In the genomic region with DNA sequence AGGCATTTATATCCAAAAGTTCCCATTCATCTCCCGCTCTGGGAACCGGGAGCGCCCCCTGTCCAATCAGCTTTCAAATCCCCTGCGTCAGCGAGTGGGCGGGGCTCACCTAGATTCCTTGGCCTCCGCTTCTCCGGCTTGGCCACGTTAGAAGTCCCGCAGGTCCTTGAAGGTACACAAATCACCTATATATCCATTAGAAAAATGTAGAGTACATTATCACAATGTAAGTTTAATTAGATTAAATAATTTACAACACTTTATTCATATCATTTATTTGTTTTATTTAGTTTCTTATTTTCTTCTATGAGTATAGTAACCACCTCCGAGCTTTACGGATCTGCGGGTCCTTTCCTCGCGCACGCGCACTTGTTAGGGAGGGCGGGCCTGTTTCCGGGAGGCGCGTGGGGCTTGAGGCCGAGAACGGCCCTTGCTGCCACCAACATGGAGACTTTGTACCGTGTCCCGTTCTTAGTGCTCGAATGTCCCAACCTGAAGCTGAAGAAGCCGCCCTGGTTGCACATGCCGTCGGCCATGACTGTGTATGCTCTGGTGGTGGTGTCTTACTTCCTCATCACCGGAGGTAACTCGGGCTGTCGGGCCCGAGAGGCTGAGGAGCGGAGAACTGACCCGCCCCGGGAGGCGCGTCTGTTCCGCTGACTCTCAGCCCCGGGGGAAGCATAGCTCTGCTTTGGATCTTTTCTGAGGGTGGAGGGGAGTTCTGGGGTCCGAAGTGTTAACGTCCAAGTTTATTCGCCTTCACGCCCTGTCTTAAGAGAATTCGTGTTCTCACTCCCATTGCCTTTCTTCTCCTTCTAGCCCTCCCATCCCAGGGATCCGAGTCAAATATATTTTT, we compare ENCODE assay signal across 8 cellular contexts. TPM values are rescaled to one million over a fixed set of nuclear protein-coding genes. Genes with fewer than 3 reads are reported as not detected.
DNase-seq lines count a peak whose midpoint lies in the region; ATAC-seq and TF ChIP-seq lines count a peak whose summit lies in the region.

TSS of gene OSTC (plus strand) at position 388 of the 856 bp plus-strand sequence. CDS start at position 445, 57 bp downstream.

- intact Hi-C loops in spleen (cut with DNase I; ENCODE audit: low total_unique reads) = no loop called here

- no peak for TF ChIP-seq POLR2A in spleen (IDR thresholded peaks at IDR 0.05)

- peaks cover 38% of the 10 kb centered on the region for H3K4me1 Mint-ChIP-seq in central memory CD8-positive, alpha-beta T cell

- H3K27me3 ChIP-seq in spleen (replicated peaks in 1 of 7) = no peaks in the 10 kb centered on the region

- H3K27me3 Mint-ChIP-seq in central memory CD8-positive, alpha-beta T cell = no peaks in the 10 kb centered on the region

- H3K9me3 Mint-ChIP-seq in central memory CD8-positive, alpha-beta T cell = no peaks in the 10 kb centered on the region

- ATAC-seq in GM19025 (IDR thresholded peaks at IDR 0.05; ENCODE audit: low read depth, unreplicated experiment) = peak; percentile 90
- ATAC-seq in HG03342 (IDR thresholded peaks at IDR 0.05; ENCODE audit: unreplicated experiment) = peak; percentile 89
- peak; percentile 81 for ATAC-seq in central memory CD8-positive, alpha-beta T cell (replicated peaks; ENCODE audit: extremely low read depth, poor library complexity, severe bottlenecking)

- peaks cover 22 to 48% (median 34%) of the 10 kb centered on the region in 6 donors for H3K4me1 ChIP-seq in spleen

- peak within 1 kb of the TSS; percentile 84 to 94 (median 92) for H3K27ac ChIP-seq in spleen

- H3K36me3 ChIP-seq in spleen = peaks cover 0 to 5% (median 0%) of the 10 kb centered on the region in 6 donors

- peak; percentile 92 for DNase-seq in AG09309 (ENCODE audit: low read depth)
- DNase-seq in NCI-H446 (lab: John Stamatoyannopoulos, UW) = peak; percentile 95 to 96
- DNase-seq in activated CD4-positive, CD25-positive, alpha-beta regulatory T cell treated with anti-CD3 and anti-CD28 coated beads, Interleukin-2, amount 50 U/mL, for 16 hours (ENCODE audit: low read depth, low spot score) = peak; percentile 89
- DNase-seq in central memory CD8-positive, alpha-beta T cell (ENCODE audit: low spot score in 2 of 2) = peak; percentile 81 to 88
- peak; percentile 98 for DNase-seq in inferior parietal cortex (ENCODE audit: extremely low spot score)
- peak; percentile 96 for DNase-seq in spleen

- H3K27ac Mint-ChIP-seq in central memory CD8-positive, alpha-beta T cell (ENCODE audit: low read depth) = peak within 1 kb of the TSS; percentile 97

- H3K4me3 ChIP-seq in AG09309 (ENCODE audit: control insufficient read depth, low read depth, low read length) (peak within 1 kb of the TSS; percentile 94), spleen (peak within 1 kb of the TSS; percentile 64 to 95 (median 86))

- peak; percentile 16 for TF ChIP-seq CTCF in AG09309 (IDR thresholded peaks at IDR 0.05; ENCODE audit: control insufficient read depth, insufficient read depth, low read depth, low read length, missing control alignments)
- TF ChIP-seq CTCF in spleen (IDR thresholded peaks at IDR 0.05 in 8 of 11, conservative IDR thresholded peaks at IDR 0.05 in 3 of 11) = peak in 4 of 11 experiments; percentile 10 to 27 (median 24)

- peak within 1 kb of the TSS; percentile 97 for H3K4me3 Mint-ChIP-seq in central memory CD8-positive, alpha-beta T cell

- H3K36me3 Mint-ChIP-seq in central memory CD8-positive, alpha-beta T cell (ENCODE audit: insufficient read depth) = peaks cover 10% of the 10 kb centered on the region

- 0 to 1% (median 0%) methylated on average over 43 to 46 of the region's 46 CpGs for WGBS in spleen, 5 donors

- H3K9me3 ChIP-seq in spleen = no peaks in the 10 kb centered on the region

RNA-seq across cellular contexts. Expression of gene OSTC, which starts in this region (rescaled TPM):
- 10 to 100 TPM; 53.8 to 80.3 (median 59.2) TPM for total RNA-seq in spleen
- 100 to 1,000 TPM in 1 of 3 donors, 10 to 100 TPM in 2; 67.9 to 105 (median 77.2) TPM for polyA plus RNA-seq in spleen

Comparison
In these comparisons a context has a peak if more than half of its experiments do, and no peak if none do; other contexts are left out.
1. Peak in every context shown above with its lines: DNase-seq, ATAC-seq, H3K4me3 ChIP-seq and H3K27ac ChIP-seq.